Comparison of ENCODE assay signal across 29 cellular contexts in the genomic region with DNA sequence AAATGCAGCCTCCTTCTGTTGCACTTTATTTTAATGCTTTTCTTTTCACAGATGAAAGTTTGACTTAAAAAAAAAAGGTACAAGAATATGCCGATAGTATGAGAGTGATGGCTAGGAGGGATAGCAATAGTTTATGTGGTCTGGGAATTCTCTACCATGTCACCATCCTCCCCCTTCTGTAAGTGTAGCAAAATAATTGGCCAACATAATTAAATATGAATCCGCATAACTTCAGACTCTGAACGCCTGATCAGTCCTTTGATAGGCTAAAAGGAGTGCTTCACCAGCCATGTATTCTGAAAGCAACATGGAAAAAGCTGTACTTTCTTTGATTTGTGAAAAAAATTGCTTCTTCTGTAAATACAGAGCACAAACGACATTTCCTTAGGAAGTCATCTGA.
"Had no signal": no experiment of that assay in that cellular context is flagged by ENCODE, and none has a peak within 500 bp of the region (broad histone marks: within the 10 kb centered on the region; RNA-seq: fewer than 3 reads in every experiment).

No MANE protein-coding gene starts in this region.

- H3K9me3 ChIP-seq: adrenal gland, ascending aorta, body of pancreas, breast epithelium had no signal

- H3K27me3 ChIP-seq: ascending aorta, body of pancreas, brain microvascular endothelial cell, breast epithelium, cardiac muscle cell had no signal

- H3K4me1 ChIP-seq: adrenal gland, ascending aorta, body of pancreas, breast epithelium had no signal

- ATAC-seq: activated naive CD4-positive, alpha-beta T cell treated with anti-CD3 and anti-CD28 coated beads, Interleukin-2, amount 50 U/mL, for 72 hours; activated naive CD8-positive, alpha-beta T cell treated with anti-CD3 and anti-CD28 coated beads, Interleukin-2, amount 50 U/mL, for 24 hours; activated T-cell treated with anti-CD3 and anti-CD28 coated beads, Interleukin-2, amount 50 U/mL, for 4 hours; activated T-cell treated with anti-CD3 and anti-CD28 coated beads, Interleukin-2, amount 50 U/mL, for 72 hours; activated T-helper 17 cell treated with anti-CD3 and anti-CD28 coated beads, Interleukin-2, amount 50 U/mL, for 72 hours; body of pancreas had no signal

- DNase-seq: activated effector memory CD4-positive, alpha-beta T cell treated with anti-CD3 and anti-CD28 coated beads, Interleukin-2, amount 50 U/mL, for 16 hours; activated effector memory CD4-positive, alpha-beta T cell treated with Interleukin-2 at 50 U/mL for 16 hours; activated gamma-delta T cell; activated gamma-delta T cell treated with Interleukin-2 at 50 U/mL for 16 hours; activated naive CD4-positive, alpha-beta T cell; activated naive CD4-positive, alpha-beta T cell treated with anti-CD3 and anti-CD28 coated beads for 36 hours; activated naive CD4-positive, alpha-beta T cell treated with anti-CD3 and anti-CD28 coated beads, Interleukin-2, amount 10 ng/mL, durations not matched to agents 7 days and 5 days; activated naive CD4-positive, alpha-beta T cell treated with anti-CD3 and anti-CD28 coated beads, Interleukin-2, amount 50 U/mL, for 16 hours; activated naive CD4-positive, alpha-beta T cell treated with Interleukin-2 at 50 U/mL for 16 hours; activated naive CD8-positive, alpha-beta T cell treated with anti-CD3 and anti-CD28 coated beads for 36 hours; activated naive CD8-positive, alpha-beta T cell treated with anti-CD3 and anti-CD28 coated beads, Interleukin-2, amount 10 ng/mL, durations not matched to agents 7 days and 5 days; activated naive CD8-positive, alpha-beta T cell treated with anti-CD3 and anti-CD28 coated beads, Interleukin-2, amount 50 U/mL, for 24 hours; activated T-cell treated with anti-CD3 and anti-CD28 coated beads, Interleukin-2, amount 50 U/mL, for 24 hours; activated T-cell treated with anti-CD3 and anti-CD28 coated beads, Interleukin-2, amount 50 U/mL, for 4 hours; activated T-cell treated with anti-CD3 and anti-CD28 coated beads, Interleukin-2, amount 50 U/mL, for 48 hours; activated T-cell treated with anti-CD3 and anti-CD28 coated beads, Interleukin-2, amount 50 U/mL, for 72 hours; adrenal gland; amniotic stem cell; anterior cingulate cortex; aorta; body of pancreas; brain microvascular endothelial cell; central memory CD4-positive, alpha-beta T cell; cerebellar nuclear complex had no signal

- H3K36me3 ChIP-seq: adrenal gland, ascending aorta, brain microvascular endothelial cell, breast epithelium, cardiac muscle cell had no signal

- H3K4me3 ChIP-seq: adrenal gland, ascending aorta, body of pancreas, breast epithelium, cardiac muscle cell had no signal

- H3K27ac ChIP-seq: adrenal gland, ascending aorta, body of pancreas, brain microvascular endothelial cell, breast epithelium, cardiac muscle cell had no signal
